8 cellular contexts compared by ENCODE assay signal in the genomic region with DNA sequence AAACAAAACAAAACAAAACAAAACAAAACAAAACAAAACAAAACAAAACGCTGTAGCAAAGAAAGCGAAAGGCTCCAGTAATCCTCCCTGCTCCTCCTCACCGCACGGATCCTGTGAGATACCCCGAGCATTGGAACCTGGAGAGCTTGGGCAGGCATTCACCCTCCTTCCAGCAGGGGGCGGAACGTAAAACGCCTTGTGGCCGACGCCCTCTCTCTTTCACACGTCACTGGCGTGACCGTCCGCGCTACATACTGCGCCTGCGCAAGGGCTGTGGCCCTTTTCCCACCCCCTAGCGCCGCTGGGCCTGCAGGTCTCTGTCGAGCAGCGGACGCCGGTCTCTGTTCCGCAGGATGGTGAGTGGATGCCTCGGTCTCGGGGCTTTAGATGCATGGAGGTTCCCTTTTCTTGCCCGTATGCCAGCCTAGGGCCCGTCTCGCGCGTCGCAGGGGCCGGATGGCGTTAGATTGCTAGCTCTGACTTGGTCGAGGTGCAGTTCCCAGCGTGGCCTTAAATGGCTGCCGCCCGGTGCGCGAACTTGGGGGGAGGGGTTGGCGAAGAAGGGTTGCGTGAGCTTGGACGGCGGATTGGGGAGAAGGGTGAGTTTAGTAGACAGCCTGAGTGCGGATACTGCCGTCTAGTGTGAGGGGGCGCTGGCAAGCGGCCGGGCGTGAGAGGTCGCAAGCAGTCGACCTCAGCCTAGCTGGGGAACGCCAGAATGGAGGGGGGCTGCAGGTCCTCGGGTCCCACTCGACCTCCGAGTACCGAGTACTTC. TPM values are rescaled to one million over a fixed set of nuclear protein-coding genes. Genes with fewer than 3 reads are reported as not detected.
DNase-seq lines count a peak whose midpoint lies in the region; ATAC-seq and TF ChIP-seq lines count a peak whose summit lies in the region.

A gene (plus strand): TSS at position 279 of the 775 bp plus-strand sequence. CDS start 75 bp downstream, at position 354.

- TF ChIP-seq POLR2A in right lobe of liver (IDR thresholded peaks at IDR 0.05): peak; percentile 94

- POLR2A ChIA-PET in CD8-positive, alpha-beta T cell (lab: Charles Lee): interaction anchor here (0.6 to 2.3 kb wide), 16 partner anchors 9 to 1014 kb away, joined by 3 to 35 read pairs (median 4); a partner anchor contains a TSS

- peaks cover 49% of the 10 kb centered on the region for H3K4me1 Mint-ChIP-seq in CD8-positive, alpha-beta T cell (ENCODE audit: low read depth)

- peaks cover 37% of the 10 kb centered on the region for H3K4me1 ChIP-seq in CD8-positive, alpha-beta T cell (ENCODE audit: insufficient read depth, low read length)
- H3K4me1 ChIP-seq in right lobe of liver: peaks cover 0 to 18% (median 8%) of the 10 kb centered on the region in 4 donors

- peaks cover 50% of the 10 kb centered on the region for H3K36me3 Mint-ChIP-seq in CD8-positive, alpha-beta T cell

- WGBS in right lobe of liver (ENCODE audit: insufficient coverage, low coverage, low lambda C conversion rate, missing lambda C conversion rate): under 1% methylated on average over 45 of the region's 57 CpGs

- peak within 1 kb of the TSS; percentile 84 for H3K27ac ChIP-seq in CD8-positive, alpha-beta T cell (ENCODE audit: low read depth, low read length)
- peak within 1 kb of the TSS; percentile 57 to 99 (median 94) for H3K27ac ChIP-seq in dorsolateral prefrontal cortex
- peak within 1 kb of the TSS; percentile 75 to 91 (median 82) for H3K27ac ChIP-seq in right lobe of liver

- H3K4me3 Mint-ChIP-seq in CD8-positive, alpha-beta T cell: peak within 1 kb of the TSS; percentile 98

- H3K27me3 Mint-ChIP-seq in CD8-positive, alpha-beta T cell (ENCODE audit: low read depth): no peaks in the 10 kb centered on the region

- no peaks in the 10 kb centered on the region for H3K9me3 Mint-ChIP-seq in CD8-positive, alpha-beta T cell

- no peaks in the 10 kb centered on the region for H3K9me3 ChIP-seq in CD8-positive, alpha-beta T cell (ENCODE audit: low read length)
- no peaks in the 10 kb centered on the region for H3K9me3 ChIP-seq in right lobe of liver

- CTCF ChIA-PET in CD8-positive, alpha-beta T cell (lab: Charles Lee): interaction anchor here (0.7 to 3.0 kb wide), 14 partner anchors 11 to 1013 kb away, joined by 3 to 17 read pairs (median 6); a partner anchor contains a TSS

- intact Hi-C loops in CD8-positive, alpha-beta T cell (cut with DNase I, micrococcal nuclease): loop anchor here (1.0 to 10.0 kb wide), 21 partner anchors 27 to 1810 kb away; a partner anchor contains a TSS
- intact Hi-C loops in dorsolateral prefrontal cortex (cut with DNase I) (loop anchor here (5.0 kb wide), 3 partner anchors 45 to 85 kb away; a partner anchor contains a TSS), right lobe of liver (cut with DNase I) (no loop called here)

- H3K27me3 ChIP-seq in CD8-positive, alpha-beta T cell (ENCODE audit: insufficient read depth, low read length): no peaks in the 10 kb centered on the region
- no peaks in the 10 kb centered on the region for H3K27me3 ChIP-seq in dorsolateral prefrontal cortex
- H3K27me3 ChIP-seq in right lobe of liver: no peaks in the 10 kb centered on the region

- peak; percentile 90 for TF ChIP-seq CTCF in CD8-positive, alpha-beta T cell (IDR thresholded peaks at IDR 0.05)
- TF ChIP-seq CTCF in dorsolateral prefrontal cortex (IDR thresholded peaks at IDR 0.05 in 54 of 56, conservative IDR thresholded peaks at IDR 0.05 in 2 of 56; ENCODE audit: low read depth in 1 of 56, partially characterized antibody in 56 of 56): peak; percentile 89 to 100 (median 98)
- peak; percentile 93 to 97 (median 96) for TF ChIP-seq CTCF in right lobe of liver (IDR thresholded peaks at IDR 0.05)

- DNase-seq in CD8-positive, alpha-beta T cell: peak; percentile 93 to 99 (median 97)
- DNase-seq in NCI-H82 (lab: John Stamatoyannopoulos, UW): peak; percentile 99
- peak; percentile 97 to 98 for DNase-seq in activated CD4-positive, alpha-beta T cell treated with anti-CD3 and anti-CD28 coated beads, Interleukin-2, amount 50 U/mL, for 48 hours
- peak; percentile 94 to 98 (median 95) for DNase-seq in dorsolateral prefrontal cortex
- peak; percentile 97 for DNase-seq in right lobe of liver
- peak; percentile 94 to 96 for DNase-seq in stimulated activated CD4-positive, alpha-beta T cell treated with anti-CD3 and anti-CD28 coated beads, Interleukin-4, amount 100 ng/mL, for 4 hours

- peaks cover 12% of the 10 kb centered on the region for H3K36me3 ChIP-seq in CD8-positive, alpha-beta T cell (ENCODE audit: insufficient read depth, low read length)
- peaks cover 0 to 35% (median 13%) of the 10 kb centered on the region in 4 donors for H3K36me3 ChIP-seq in right lobe of liver

- ATAC-seq in CD8-positive, alpha-beta T cell: peak; percentile 86
- ATAC-seq in GM19438 (IDR thresholded peaks at IDR 0.05; ENCODE audit: low read depth, unreplicated experiment): peak; percentile 96
- peak; percentile 87 for ATAC-seq in HG03575 (IDR thresholded peaks at IDR 0.05; ENCODE audit: extremely low read depth, insufficient number of reproducible peaks, low FRiP score, unreplicated experiment)
- peak; percentile 96 to 98 (median 98) for ATAC-seq in right lobe of liver

- peak within 1 kb of the TSS; percentile 96 for H3K4me3 ChIP-seq in CD8-positive, alpha-beta T cell (ENCODE audit: low read depth, low read length)
- H3K4me3 ChIP-seq in dorsolateral prefrontal cortex (peak within 1 kb of the TSS; percentile 67 to 99 (median 91)), right lobe of liver (peak within 1 kb of the TSS; percentile 70 to 95 (median 90))

- peak within 1 kb of the TSS; percentile 99 for H3K27ac Mint-ChIP-seq in CD8-positive, alpha-beta T cell

RNA-seq across cellular contexts. Expression of the gene that starts here (rescaled TPM):
- 1,000 to 10,000 TPM; 1,826 to 1,914 TPM for total RNA-seq in CD8-positive, alpha-beta T cell
- 100 to 1,000 TPM; 222 to 435 (median 286) TPM for total RNA-seq in dorsolateral prefrontal cortex
- total RNA-seq in right lobe of liver: 100 to 1,000 TPM; 225 to 532 (median 294) TPM

Comparison
In these comparisons a context has a peak if more than half of its experiments do, and no peak if none do; other contexts are left out.
1. Peak in every context shown above with its lines: DNase-seq, ATAC-seq, H3K4me3 ChIP-seq and H3K27ac ChIP-seq.
2. intact Hi-C loops: an anchor here in CD8-positive, alpha-beta T cell (1.0 to 10.0 kb wide) and dorsolateral prefrontal cortex (5.0 kb wide); none called in right lobe of liver.